In genomic region chr10:114634607-114634974, GRCh38 we compare ENCODE assay signal across 8 cellular contexts. TPM values are rescaled to one million over a fixed set of nuclear protein-coding genes. Genes with fewer than 3 reads are reported as not detected.
DNase-seq lines count a peak whose midpoint lies in the region; ATAC-seq, FAIRE-seq and TF ChIP-seq lines count a peak whose summit lies in the region.

No MANE protein-coding gene starts in this region.

- peak; percentile 88 for DNase-seq in MG63
- DNase-seq in dermis microvascular lymphatic vessel endothelial cell (ENCODE audit: low read depth in 2 of 2) = peak; percentile 94 to 97
- peak; percentile 69 to 98 for DNase-seq in lung microvascular endothelial cell (ENCODE audit: low read depth in 2 of 2)
- no peak for DNase-seq in stimulated activated CD4-positive, alpha-beta T cell treated with anti-CD3 and anti-CD28 coated beads, Interleukin-2, amount 100 ng/mL, for 24 hours
- no peak for DNase-seq in mucosa of descending colon

- FAIRE-seq in A204.1 (lab: Jason Lieb, UNC) = peak; percentile 75

- H3K9me3 ChIP-seq in MG63 (no peaks in the 10 kb centered on the region), mucosa of descending colon (no peaks in the 10 kb centered on the region)

- ATAC-seq in HG02623 (IDR thresholded peaks at IDR 0.05; ENCODE audit: unreplicated experiment) (no peak), GM21360 (IDR thresholded peaks at IDR 0.05; ENCODE audit: unreplicated experiment) (no peak), mucosa of descending colon (no peak)

- intact Hi-C loops in mucosa of descending colon (cut with DNase I, micrococcal nuclease) = no loop called here

- no peaks in the 10 kb centered on the region for H3K27me3 ChIP-seq in MG63

- TF ChIP-seq CTCF in mucosa of descending colon (IDR thresholded peaks at IDR 0.05) = no peak

- H3K36me3 ChIP-seq in MG63 (peaks cover 16% of the 10 kb centered on the region), mucosa of descending colon (ENCODE audit: low read depth) (no peaks in the 10 kb centered on the region)

- H3K4me1 ChIP-seq in mucosa of descending colon (ENCODE audit: low read depth) = no peaks in the 10 kb centered on the region

- no peak overlapping the region for H3K4me3 ChIP-seq in MG63
- no peak overlapping the region for H3K4me3 ChIP-seq in mucosa of descending colon

RNA-seq across cellular contexts. Expression of gene ABLIM1, which starts 23.5 kb away (rescaled TPM):
- total RNA-seq in MG63 (2014; rRNA removed; shearing (Covaris generic); ENCODE audit: low replicate concordance) = 19.4 and 23.9 TPM in 2 replicates
- total RNA-seq in dermis microvascular lymphatic vessel endothelial cell = 40.6 and 50.2 TPM in 2 replicates
- 34.3 and 38.6 TPM in 2 replicates for total RNA-seq in lung microvascular endothelial cell
- total RNA-seq in mucosa of descending colon = 100 to 1,000 TPM in 2 of 3 donors, 10 to 100 TPM in 1; 67.1 to 122 (median 103) TPM

Comparison
In these comparisons a context has a peak if more than half of its experiments do, and no peak if none do; other contexts are left out.
1. DNase-seq: peak in MG63 (single experiment), dermis microvascular lymphatic vessel endothelial cell (2 of 2) and lung microvascular endothelial cell (2 of 2); none in stimulated activated CD4-positive, alpha-beta T cell treated with anti-CD3 and anti-CD28 coated beads, Interleukin-2, amount 100 ng/mL, for 24 hours (0 of 2) and mucosa of descending colon (0 of 3).